Comparison of ENCODE assay signal across 25 cellular contexts in the genomic region with DNA sequence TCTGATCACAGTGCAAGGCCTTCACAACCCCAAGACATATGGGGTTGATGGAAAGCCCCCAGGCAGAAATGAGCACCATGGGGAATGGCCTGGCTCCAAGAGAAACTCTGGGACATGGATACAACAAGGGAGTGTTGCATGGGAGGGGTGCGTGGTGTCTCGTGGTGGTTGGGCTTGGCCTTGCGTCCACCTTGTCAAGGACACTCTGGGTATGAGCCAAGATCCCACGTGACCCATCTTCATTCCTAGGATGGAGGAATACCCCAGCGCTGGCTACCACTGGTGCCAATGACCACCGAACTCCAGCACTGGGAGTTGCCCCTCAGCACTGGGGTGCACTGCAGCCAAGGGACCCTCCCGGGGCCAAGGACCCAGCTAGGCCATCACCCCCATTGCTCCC.
"Had no signal": no experiment of that assay in that cellular context is flagged by ENCODE, and none has a peak within 500 bp of the region (broad histone marks: within the 10 kb centered on the region; RNA-seq: fewer than 3 reads in every experiment).

No MANE protein-coding gene starts in this region.

- FAIRE-seq: endometrium, islet of Langerhans, keratinocyte had no signal

- H3K9me3 Mint-ChIP-seq: endodermal cell had no signal

- H3K4me3 ChIP-seq: colonic mucosa, esophagus squamous epithelium, gastrocnemius medialis, heart right ventricle, left lung, lower lobe of right lung, mucosa of descending colon had no signal

- H3K27ac ChIP-seq: colonic mucosa, epithelial cell of prostate, esophagus squamous epithelium, gastrocnemius medialis, heart right ventricle, left lung, lower lobe of right lung had no signal

- H3K4me1 ChIP-seq: colonic mucosa, esophagus squamous epithelium, gastrocnemius medialis, heart right ventricle, left lung, lower lobe of right lung had no signal

- H3K27me3 Mint-ChIP-seq: dendritic cell treated with granulocyte-macrophage colony-stimulating factor and Interleukin-4, amounts not matched to agents 40 ng/mL and 50 ng/mL, for 4 days; effector memory CD8-positive, alpha-beta T cell had no signal

- H3K9me3 ChIP-seq: colonic mucosa, gastrocnemius medialis, heart right ventricle, left lung, lower lobe of right lung, mucosa of descending colon had no signal

- H3K27ac Mint-ChIP-seq: dendritic cell treated with granulocyte-macrophage colony-stimulating factor and Interleukin-4, amounts not matched to agents 40 ng/mL and 50 ng/mL, for 4 days; effector memory CD8-positive, alpha-beta T cell; endodermal cell; mesothelial cell of epicardium had no signal

- DNase-seq: colonic mucosa; cortex of kidney; effector CD8-positive, alpha-beta T cell; effector memory CD8-positive, alpha-beta T cell; endodermal cell; erythroblast; esophagus squamous epithelium; foreskin fibroblast; foreskin melanocyte; gastrocnemius medialis; glutamatergic neuron; heart right ventricle; hippocampal formation; left cardiac atrium; left lung; left ventricle myocardium superior; lower lobe of right lung; mesenchymal stem cell; mucosa of descending colon had no signal

- H3K4me3 Mint-ChIP-seq: dendritic cell treated with granulocyte-macrophage colony-stimulating factor and Interleukin-4, amounts not matched to agents 40 ng/mL and 50 ng/mL, for 4 days; effector memory CD8-positive, alpha-beta T cell; endodermal cell; mesothelial cell of epicardium had no signal

- H3K36me3 ChIP-seq: colonic mucosa, esophagus squamous epithelium, gastrocnemius medialis, heart right ventricle, left lung, lower lobe of right lung had no signal

- H3K4me1 Mint-ChIP-seq: mesothelial cell of epicardium had no signal

- H3K27me3 ChIP-seq: colonic mucosa, gastrocnemius medialis had no signal
